ENCODE assay signal across 8 cellular contexts in genomic region chr14:102362084-102362483, GRCh38. TPM values are rescaled to one million over a fixed set of nuclear protein-coding genes. Genes with fewer than 3 reads are reported as not detected.
A peak's percentile ranks its signal among the peaks of the same experiment; 100 is the strongest.
DNase-seq lines count a peak whose midpoint lies in the region; ATAC-seq and TF ChIP-seq lines count a peak whose summit lies in the region.

No MANE protein-coding gene starts in this region.

- in situ Hi-C loops in ACHN (cut with HindIII; ENCODE audit: low pct_ligation_motif_present, low pct_unique_long_range_greater_than_20kb, low sequenced_read_pairs): no loop called here

- H3K9me2 ChIP-seq in MM.1S (replicated peaks; ENCODE audit: insufficient read depth, low read length): no peaks in the 10 kb centered on the region
- H3K9me2 ChIP-seq in hepatocyte (replicated peaks; ENCODE audit: insufficient read depth): no peaks in the 10 kb centered on the region

- peak overlapping the region; percentile 83 for H2AFZ ChIP-seq in MM.1S (ENCODE audit: low read length)
- H2AFZ ChIP-seq in hepatocyte: peak overlapping the region; percentile 82

- H3K79me2 ChIP-seq in MM.1S (ENCODE audit: low read length) (peaks cover 21% of the 10 kb centered on the region), hepatocyte (peaks cover 49% of the 10 kb centered on the region)

- no peaks in the 10 kb centered on the region for H3K36me3 ChIP-seq in MM.1S (replicated peaks; ENCODE audit: insufficient read depth, low read length)
- H3K36me3 ChIP-seq in hepatocyte (replicated peaks; ENCODE audit: insufficient read depth, low read depth): no peaks in the 10 kb centered on the region

- TF ChIP-seq CTCF in MM.1S (IDR thresholded peaks at IDR 0.05; ENCODE audit: low read length) (no peak), hepatocyte (IDR thresholded peaks at IDR 0.05; ENCODE audit: poor library complexity) (no peak)

- H3K9me3 ChIP-seq in MM.1S (replicated peaks; ENCODE audit: insufficient read depth, low read length) (no peaks in the 10 kb centered on the region), hepatocyte (ENCODE audit: low read depth) (no peaks in the 10 kb centered on the region)

- peak overlapping the region; percentile 88 for H3K9ac ChIP-seq in MM.1S (ENCODE audit: low read length)

- H3K4me3 ChIP-seq in MM.1S (ENCODE audit: low read length): peak overlapping the region; percentile 81
- peak overlapping the region; percentile 54 for H3K4me3 ChIP-seq in hepatocyte

- peak; percentile 39 for ATAC-seq in GM19395 (IDR thresholded peaks at IDR 0.05; ENCODE audit: unreplicated experiment)

- peak overlapping the region; percentile 53; the same call in 1 of the 2 replicates for H3K27ac ChIP-seq in MM.1S (ENCODE audit: low read length)
- peak overlapping the region; percentile 83 for H3K27ac ChIP-seq in hepatocyte

- H3K4me2 ChIP-seq in MM.1S (ENCODE audit: low read depth, low read length): peak overlapping the region; percentile 77
- peak overlapping the region; percentile 91 for H3K4me2 ChIP-seq in hepatocyte

- H3K27me3 ChIP-seq in MM.1S (replicated peaks; ENCODE audit: insufficient read depth, low read length) (no peaks in the 10 kb centered on the region), hepatocyte (no peaks in the 10 kb centered on the region)

- H4K20me1 ChIP-seq in MM.1S (ENCODE audit: insufficient read depth, low read length): no peaks in the 10 kb centered on the region
- no peaks in the 10 kb centered on the region for H4K20me1 ChIP-seq in hepatocyte (ENCODE audit: insufficient read depth, poor library complexity, severe bottlenecking)

- 59% methylated on average over 4 of the region's 4 CpGs for WGBS in hepatocyte (ENCODE audit: low lambda C conversion rate, missing lambda C conversion rate)

- no peaks in the 10 kb centered on the region for H3F3A ChIP-seq in MM.1S (ENCODE audit: insufficient read depth, low read length)

- DNase-seq in ACHN: peak; percentile 18
- DNase-seq in MM.1S: no peak
- DNase-seq in activated naive CD4-positive, alpha-beta T cell treated with anti-CD3 and anti-CD28 coated beads, Interleukin-2, amount 50 U/mL, for 16 hours: peak; percentile 59
- peak; percentile 12 for DNase-seq in hepatocyte (ENCODE audit: low spot score)
- DNase-seq in stimulated activated CD4-positive, alpha-beta T cell treated with anti-CD3 and anti-CD28 coated beads, Interleukin-12 subunit alpha, Interleukin-12 subunit beta, amount 100 ng/mL, for 4 hours: peak; percentile 29
- DNase-seq in RPMI8226: no peak
- no peak for DNase-seq in NCI-H2029 (lab: John Stamatoyannopoulos, UW)

- 0 out of 2 replicates have a peak, but pooled peaks cover 4% of the 10 kb centered on the region for H3K4me1 ChIP-seq in MM.1S (ENCODE audit: low read length)
- peaks cover 16% of the 10 kb centered on the region for H3K4me1 ChIP-seq in hepatocyte (ENCODE audit: insufficient read depth)

RNA-seq across cellular contexts. Expression of gene CINP, which starts 0.6 kb away (rescaled TPM):
- 30.5 and 40.2 TPM in 2 replicates for total RNA-seq in hepatocyte
- 22.9 and 33.8 TPM in 2 replicates for polyA plus RNA-seq in hepatocyte

RNA-seq across cellular contexts. Expression of gene TECPR2, which starts 0.7 kb away (rescaled TPM):
- 12.4 and 20.1 TPM in 2 replicates for total RNA-seq in hepatocyte
- 7.3 and 9.5 TPM in 2 replicates for polyA plus RNA-seq in hepatocyte

RNA-seq across cellular contexts. Expression of gene ZNF839, which starts 42.5 kb away (rescaled TPM):
- 8.3 and 11.1 TPM in 2 replicates for total RNA-seq in hepatocyte
- polyA plus RNA-seq in hepatocyte: 8.8 and 9.8 TPM in 2 replicates

RNA-seq across cellular contexts. Expression of gene MOK, which starts 57.1 kb away (rescaled TPM):
- total RNA-seq in hepatocyte: 8.3 and 9.3 TPM in 2 replicates
- polyA plus RNA-seq in hepatocyte: 8.8 and 13.5 TPM in 2 replicates

Comparison
In these comparisons a context has a peak if more than half of its experiments do, and no peak if none do; other contexts are left out.
1. DNase-seq: peak in ACHN (single experiment), activated naive CD4-positive, alpha-beta T cell treated with anti-CD3 and anti-CD28 coated beads, Interleukin-2, amount 50 U/mL, for 16 hours (single experiment), hepatocyte (single experiment) and stimulated activated CD4-positive, alpha-beta T cell treated with anti-CD3 and anti-CD28 coated beads, Interleukin-12 subunit alpha, Interleukin-12 subunit beta, amount 100 ng/mL, for 4 hours (single experiment); none in MM.1S (single experiment), RPMI8226 (single experiment) and NCI-H2029 (single experiment).